ENCODE assay signal across 12 cellular contexts in the genomic region with DNA sequence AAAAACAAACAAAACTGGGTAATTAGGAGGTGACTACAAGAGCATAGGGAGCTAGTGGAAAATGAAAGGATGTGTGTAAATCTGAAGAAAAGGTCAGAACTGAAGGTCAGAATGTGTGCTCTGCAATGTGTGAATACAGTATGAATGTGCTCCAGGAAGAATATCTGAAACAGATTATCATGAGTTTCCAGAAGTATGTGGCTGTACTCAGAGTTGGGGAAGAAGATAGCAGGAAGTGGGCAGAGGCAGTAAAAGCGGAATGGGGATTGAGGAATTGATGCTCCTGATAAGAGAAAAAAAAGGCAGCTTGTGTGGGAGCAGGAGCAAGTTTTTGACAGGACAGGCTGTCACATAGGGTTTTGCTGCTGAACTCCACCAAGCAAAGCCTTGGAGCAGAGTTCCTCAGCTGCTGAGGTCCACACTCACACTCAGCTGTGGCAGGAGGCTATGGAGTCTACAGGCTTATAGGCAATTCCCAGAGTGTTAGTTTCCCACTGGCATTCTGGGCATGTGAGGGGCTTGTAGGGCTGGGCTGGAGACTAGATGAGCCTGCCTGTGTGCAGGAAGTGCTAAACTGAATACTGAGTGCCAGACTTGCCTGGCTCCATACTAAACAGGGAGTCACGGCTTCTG. TPM values are rescaled to one million over a fixed set of nuclear protein-coding genes. Genes with fewer than 3 reads are reported as not detected.
DNase-seq lines count a peak whose midpoint lies in the region; ATAC-seq, FAIRE-seq and TF ChIP-seq lines count a peak whose summit lies in the region.
"Had no signal": no experiment of that assay in that cellular context is flagged by ENCODE, and none has a peak within 500 bp of the region (broad histone marks: within the 10 kb centered on the region; RNA-seq: fewer than 3 reads in every experiment).

No MANE protein-coding gene starts in this region.

- CTCF ChIA-PET in activated naive CD4-positive, alpha-beta T cell treated with anti-CD3 and anti-CD28 coated beads for 36 hours (lab: Charles Lee): interaction anchor here (2.6 kb wide), 1 partner anchor 23 kb away, joined by 12 read pairs; a partner anchor contains a TSS
- CTCF ChIA-PET in T-cell (lab: Charles Lee): interaction anchor here in 1 of 2 donors (0.6 kb wide), 1 partner anchor 23 kb away, joined by 3 read pairs; no protein-coding TSS in a partner anchor
- CTCF ChIA-PET in Calu3 (lab: Charles Lee): interaction anchor here (0.5 to 0.7 kb wide), 2 partner anchors 147 to 291 kb away, joined by 3 to 9 read pairs; no protein-coding TSS in a partner anchor

- no peaks in the 10 kb centered on the region for H3K27me3 Mint-ChIP-seq in activated naive CD4-positive, alpha-beta T cell treated with anti-CD3 and anti-CD28 coated beads for 36 hours (ENCODE audit: low read depth)
- no peaks in the 10 kb centered on the region for H3K27me3 Mint-ChIP-seq in T-cell
- no peaks in the 10 kb centered on the region for H3K27me3 Mint-ChIP-seq in stimulated activated naive B cell treated with anti-CD40 and anti-IgM and Interleukin-4, amounts not matched to agents 10 μg/mL and 1 μg/mL and 100 μg/mL, for 72 hours
- H3K27me3 Mint-ChIP-seq in Calu3 (ENCODE audit: unreplicated experiment): no peaks in the 10 kb centered on the region

- peak in 1 of 4 experiments; percentile 17 for ATAC-seq in T-cell (replicated peaks in 1 of 4)
- ATAC-seq in stimulated activated naive B cell treated with anti-CD40 and anti-IgM and Interleukin-4, amounts not matched to agents 10 μg/mL and 1 μg/mL and 100 μg/mL, for 72 hours (replicated peaks): peak in 1 of 2 donors; percentile 42

- H3K4me1 Mint-ChIP-seq in activated naive CD4-positive, alpha-beta T cell treated with anti-CD3 and anti-CD28 coated beads for 36 hours (ENCODE audit: low read depth): peaks cover 12% of the 10 kb centered on the region
- H3K4me1 Mint-ChIP-seq in T-cell: peaks cover 8 to 9% (median 8%) of the 10 kb centered on the region in 3 donors
- H3K4me1 Mint-ChIP-seq in stimulated activated naive B cell treated with anti-CD40 and anti-IgM and Interleukin-4, amounts not matched to agents 10 μg/mL and 1 μg/mL and 100 μg/mL, for 72 hours: peaks cover 8 to 9% of the 10 kb centered on the region in 2 donors
- H3K4me1 Mint-ChIP-seq in Calu3 (ENCODE audit: low read depth, unreplicated experiment): no peaks in the 10 kb centered on the region

- peak overlapping the region; percentile 20 for H3K27ac Mint-ChIP-seq in activated naive CD4-positive, alpha-beta T cell treated with anti-CD3 and anti-CD28 coated beads for 36 hours
- H3K27ac Mint-ChIP-seq in T-cell (peak overlapping the region; percentile 47 to 53), Calu3 (ENCODE audit: unreplicated experiment) (no peak overlapping the region)
- H3K27ac Mint-ChIP-seq in stimulated activated naive B cell treated with anti-CD40 and anti-IgM and Interleukin-4, amounts not matched to agents 10 μg/mL and 1 μg/mL and 100 μg/mL, for 72 hours: peak overlapping the region; percentile 49

- POLR2A ChIA-PET in T-cell (lab: Charles Lee): no interaction called here

- no peak for TF ChIP-seq CTCF in Calu3 (IDR thresholded peaks at IDR 0.05; ENCODE audit: unreplicated experiment)

- no peak for FAIRE-seq in GM12892 (lab: Jason Lieb, UNC)
- FAIRE-seq: GM12891 had no signal

- no peaks in the 10 kb centered on the region for H3K9me3 Mint-ChIP-seq in activated naive CD4-positive, alpha-beta T cell treated with anti-CD3 and anti-CD28 coated beads for 36 hours
- H3K9me3 Mint-ChIP-seq in T-cell (no peaks in the 10 kb centered on the region), Calu3 (ENCODE audit: low read depth, unreplicated experiment) (no peaks in the 10 kb centered on the region)
- no peaks in the 10 kb centered on the region for H3K9me3 Mint-ChIP-seq in stimulated activated naive B cell treated with anti-CD40 and anti-IgM and Interleukin-4, amounts not matched to agents 10 μg/mL and 1 μg/mL and 100 μg/mL, for 72 hours

- no peak overlapping the region for H3K4me3 Mint-ChIP-seq in activated naive CD4-positive, alpha-beta T cell treated with anti-CD3 and anti-CD28 coated beads for 36 hours
- H3K4me3 Mint-ChIP-seq in T-cell: no peak overlapping the region
- no peak overlapping the region for H3K4me3 Mint-ChIP-seq in stimulated activated naive B cell treated with anti-CD40 and anti-IgM and Interleukin-4, amounts not matched to agents 10 μg/mL and 1 μg/mL and 100 μg/mL, for 72 hours
- H3K4me3 Mint-ChIP-seq in Calu3 (ENCODE audit: low read depth, unreplicated experiment): no peak overlapping the region

- peaks cover 16% of the 10 kb centered on the region for H3K36me3 Mint-ChIP-seq in activated naive CD4-positive, alpha-beta T cell treated with anti-CD3 and anti-CD28 coated beads for 36 hours (ENCODE audit: low read depth)
- peaks cover 7% of the 10 kb centered on the region for H3K36me3 Mint-ChIP-seq in T-cell
- peaks cover 4 to 32% of the 10 kb centered on the region in 2 donors for H3K36me3 Mint-ChIP-seq in stimulated activated naive B cell treated with anti-CD40 and anti-IgM and Interleukin-4, amounts not matched to agents 10 μg/mL and 1 μg/mL and 100 μg/mL, for 72 hours
- H3K36me3 Mint-ChIP-seq in Calu3 (ENCODE audit: insufficient read depth, unreplicated experiment): peaks cover 12% of the 10 kb centered on the region

- no TSS peak for BruUV-seq in Calu3 (replicated peaks; lab: Mats Ljungman, UMichigan)

- TF ChIP-seq POLR2A in GM12892 (IDR thresholded peaks at IDR 0.05; ENCODE audit: low read depth, low read length): no peak

- DNase-seq in activated naive CD4-positive, alpha-beta T cell treated with anti-CD3 and anti-CD28 coated beads for 36 hours: no peak
- DNase-seq in activated naive CD4-positive, alpha-beta T cell treated with anti-CD3 and anti-CD28 coated beads, Interleukin-2, amount 50 U/mL, for 16 hours: no peak
- no peak for DNase-seq in T-cell
- peak; percentile 20 for DNase-seq in fibroblast of peridontal ligament (ENCODE audit: extremely low read depth)
- DNase-seq in stimulated activated naive B cell treated with anti-CD40 and anti-IgM and Interleukin-4, amounts not matched to agents 10 μg/mL and 1 μg/mL and 100 μg/mL, for 72 hours: no peak
- no peak for DNase-seq in NCI-H2196 (lab: John Stamatoyannopoulos, UW; ENCODE audit: unreplicated experiment)
- no peak for DNase-seq in GM12892 (ENCODE audit: insufficient read length)
- no peak for DNase-seq in Calu3
- DNase-seq: AML-193, KG1, NCI-H510A treated with DMSO at 0.1 percent for 48 hours had no signal

- intact Hi-C loops in activated naive CD4-positive, alpha-beta T cell treated with anti-CD3 and anti-CD28 coated beads for 36 hours (cut with micrococcal nuclease): no loop called here
- intact Hi-C loops in Calu3 (cut with micrococcal nuclease; ENCODE audit: unreplicated experiment): no loop called here

RNA-seq across cellular contexts. Expression of a gene that starts 22.9 kb away (rescaled TPM):
- 100 to 1,000 TPM; 344 to 361 TPM for total RNA-seq in activated naive CD4-positive, alpha-beta T cell treated with anti-CD3 and anti-CD28 coated beads for 36 hours
- total RNA-seq in T-cell (100 to 1,000 TPM; 151 to 177 (median 158) TPM), Calu3 (2022) (300 and 371 TPM in 2 replicates)
- 149 TPM for polyA plus RNA-seq in GM12892 (2012; ENCODE audit: missing spikeins)

RNA-seq across cellular contexts. Expression of a gene that starts 28.5 kb away (rescaled TPM):
- 1,000 to 10,000 TPM; 3,406 to 3,423 TPM for total RNA-seq in activated naive CD4-positive, alpha-beta T cell treated with anti-CD3 and anti-CD28 coated beads for 36 hours
- total RNA-seq in T-cell (100 to 1,000 TPM; 673 to 863 (median 774) TPM), Calu3 (2022) (2,685 and 3,069 TPM in 2 replicates)
- 3,328 TPM for polyA plus RNA-seq in GM12892 (2012; ENCODE audit: missing spikeins)
